In the genomic region with DNA sequence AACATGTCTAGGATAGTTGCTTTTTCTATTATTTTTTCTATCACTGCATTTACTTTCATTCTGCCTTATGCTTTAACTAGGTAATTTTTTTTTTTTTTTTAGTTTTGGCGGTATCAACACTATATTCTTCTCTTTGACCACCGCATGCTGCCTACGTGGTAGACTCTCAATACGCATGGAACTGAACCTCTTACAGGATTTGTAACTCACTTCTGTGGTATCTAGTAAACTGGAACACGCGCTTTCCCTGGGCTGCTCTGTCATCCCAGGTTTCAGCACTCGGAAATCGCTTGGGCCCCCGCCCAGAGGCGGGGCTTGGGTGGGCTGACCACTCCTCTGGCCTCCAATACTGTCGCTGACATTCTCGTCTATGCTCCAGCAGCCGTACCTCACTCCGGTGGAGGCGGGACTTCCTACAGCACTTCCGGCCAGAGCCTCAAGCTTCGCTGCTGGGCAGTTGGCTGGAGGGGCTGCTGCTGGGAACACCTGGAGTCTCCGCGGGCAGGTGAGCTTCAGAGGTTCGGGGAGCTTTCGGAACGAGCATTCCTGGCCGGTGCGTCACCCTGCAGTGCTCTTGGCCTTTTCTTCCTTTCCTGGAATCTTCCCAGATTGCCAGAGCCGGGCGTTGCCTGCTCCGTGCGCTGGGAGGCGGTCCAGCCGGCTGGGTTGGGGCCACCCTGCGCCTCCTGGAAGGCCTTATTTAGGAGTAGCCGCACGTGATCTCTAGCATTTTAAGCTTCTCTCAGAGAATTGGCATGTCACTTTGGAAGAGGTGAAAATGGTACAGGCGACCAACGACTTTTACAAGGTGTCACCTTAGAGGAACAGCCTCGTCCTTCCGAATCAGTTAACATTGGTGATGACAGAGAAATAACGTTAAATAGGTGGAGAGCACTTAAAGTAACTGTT, we compare ENCODE assay signal across 8 cellular contexts. TPM values are rescaled to one million over a fixed set of nuclear protein-coding genes. Genes with fewer than 3 reads are reported as not detected.
DNase-seq lines count a peak whose midpoint lies in the region; ATAC-seq lines count a peak whose summit lies in the region.

Gene TBCE, plus strand, starts transcription at position 428 of the 909 bp plus-strand sequence. CDS start 12,623 bp downstream, outside the sequence.

- H3K4me3 ChIP-seq in effector memory CD4-positive, alpha-beta T cell (ENCODE audit: insufficient read depth, low read depth, low read length, poor library complexity, severe bottlenecking): peak within 1 kb of the TSS; percentile 99

- H3K36me3 ChIP-seq in effector memory CD4-positive, alpha-beta T cell (ENCODE audit: control insufficient read depth, insufficient read depth, low read length): no peaks in the 10 kb centered on the region

- peak; percentile 100 for ATAC-seq in GM19468 (IDR thresholded peaks at IDR 0.05; ENCODE audit: extremely low read depth, unreplicated experiment)

- peak within 1 kb of the TSS; percentile 79 for H3K27ac ChIP-seq in effector memory CD4-positive, alpha-beta T cell (ENCODE audit: insufficient read depth, low read length, poor library complexity, severe bottlenecking)

- H3K4me1 ChIP-seq in effector memory CD4-positive, alpha-beta T cell (ENCODE audit: control insufficient read depth, insufficient read depth, low read length, poor library complexity, severe bottlenecking): no peaks in the 10 kb centered on the region

- DNase-seq in CMK (ENCODE audit: low read depth) (peak; percentile 94), HS-5 (ENCODE audit: low read depth) (peak; percentile 89), NOMO-1 treated with DMSO at 0.1 percent for 48 hours (lab: John Stamatoyannopoulos, UW; ENCODE audit: unreplicated experiment) (peak; percentile 95), lung microvascular endothelial cell (ENCODE audit: low read depth in 2 of 2) (peak; percentile 96 to 97)
- DNase-seq in activated CD8-positive, alpha-beta memory T cell treated with anti-CD3 and anti-CD28 coated beads for 4 hours (ENCODE audit: low read depth in 2 of 2): peak; percentile 68 to 69
- peak; percentile 64 to 78 (median 72) for DNase-seq in effector memory CD4-positive, alpha-beta T cell
- peak; percentile 75 to 81 (median 80) for DNase-seq in stimulated activated CD4-positive, alpha-beta T cell treated with anti-CD3 and anti-CD28 coated beads, TNF-alpha, amount 100 ng/mL, for 48 hours (ENCODE audit: low read depth in 3 of 3)

- no peaks in the 10 kb centered on the region for H3K27me3 ChIP-seq in effector memory CD4-positive, alpha-beta T cell (replicated peaks; ENCODE audit: control insufficient read depth, insufficient read depth, low read length, poor library complexity, severe bottlenecking)

- no peaks in the 10 kb centered on the region for H3K9me3 ChIP-seq in effector memory CD4-positive, alpha-beta T cell (ENCODE audit: control insufficient read depth, low read length)

RNA-seq across cellular contexts. Expression of gene TBCE, which starts in this region (rescaled TPM):
- 12.0 and 12.1 TPM in 2 replicates for total RNA-seq in lung microvascular endothelial cell

Comparison
In these comparisons a context has a peak if more than half of its experiments do, and no peak if none do; other contexts are left out.
1. Peak in every context shown above with its lines: DNase-seq, ATAC-seq, H3K4me3 ChIP-seq and H3K27ac ChIP-seq.